17 cellular contexts compared by ENCODE assay signal in genomic region chr1:93813076-93813475, GRCh38.
DNase-seq lines count a peak whose midpoint lies in the region; ATAC-seq and TF ChIP-seq lines count a peak whose summit lies in the region.
"Had no signal": no experiment of that assay in that cellular context is flagged by ENCODE, and none has a peak within 500 bp of the region (broad histone marks: within the 10 kb centered on the region; RNA-seq: fewer than 3 reads in every experiment).

No MANE protein-coding gene starts in this region.

- no peaks in the 10 kb centered on the region for H3K27me3 Mint-ChIP-seq in Caco-2 (ENCODE audit: insufficient read depth, unreplicated experiment)
- H3K27me3 Mint-ChIP-seq in endodermal cell (ENCODE audit: insufficient read depth), result no peaks in the 10 kb centered on the region
- H3K27me3 Mint-ChIP-seq in nephron (ENCODE audit: low read depth), result peaks cover 5% of the 10 kb centered on the region

- H3K36me3 ChIP-seq in Caco-2 (ENCODE audit: control insufficient read depth, insufficient read depth, low read length), result no peaks in the 10 kb centered on the region
- H3K36me3 ChIP-seq in OCI-LY7 (ENCODE audit: insufficient read depth, low read length), result no peaks in the 10 kb centered on the region
- H3K36me3 ChIP-seq in endodermal cell (ENCODE audit: control insufficient read depth, insufficient read depth, low read length), result no peaks in the 10 kb centered on the region
- H3K36me3 ChIP-seq: heart left ventricle, ovary, spleen had no signal

- CTCF ChIA-PET in Caco-2 (lab: Charles Lee), result interaction anchor here (0.6 to 4.3 kb wide), 11 partner anchors 15 to 509 kb away, joined by 3 to 89 read pairs (median 6); partner anchors contain the start of gene BCAR3
- CTCF ChIA-PET in OCI-LY7 (lab: Charles Lee; ENCODE audit: unreplicated experiment), result interaction anchor here (1.5 to 5.3 kb wide), 3 partner anchors 26 to 509 kb away, joined by 3 to 45 read pairs (median 4); no protein-coding TSS in a partner anchor

- H3K4me3 Mint-ChIP-seq in Caco-2 (ENCODE audit: unreplicated experiment) (peak overlapping the region; percentile 40), endodermal cell (no peak overlapping the region), nephron (no peak overlapping the region)

- H4K20me1 ChIP-seq in OCI-LY7 (ENCODE audit: insufficient read depth, low read length), result no peaks in the 10 kb centered on the region

- H3K9me3 Mint-ChIP-seq in Caco-2 (ENCODE audit: unreplicated experiment) (peaks cover 11% of the 10 kb centered on the region), endodermal cell (peaks cover 8% of the 10 kb centered on the region), nephron (peaks cover 11% of the 10 kb centered on the region)

- POLR2A ChIA-PET in Caco-2 (lab: Charles Lee) (no interaction called here), OCI-LY7 (lab: Charles Lee) (interaction anchor here (1.2 to 2.1 kb wide), 2 partner anchors 62 to 182 kb away, joined by 3 to 15 read pairs; no protein-coding TSS in a partner anchor)

- H3K4me1 ChIP-seq in Caco-2 (peaks cover 21% of the 10 kb centered on the region), OCI-LY7 (ENCODE audit: insufficient read depth, low read length, poor library complexity, severe bottlenecking) (peaks cover 28% of the 10 kb centered on the region), endodermal cell (ENCODE audit: control insufficient read depth, insufficient read depth, low read length) (peaks cover 34% of the 10 kb centered on the region)

- DNase-seq in Caco-2 (peak; percentile 41 to 65), OCI-LY7 (ENCODE audit: low spot score) (no peak), endodermal cell (no peak), posterior cingulate gyrus (no peak), NCI-H510A (lab: John Stamatoyannopoulos, UW) (no peak), Right ventricle myocardium superior (no peak)
- DNase-seq: activated CD4-positive, CD25-positive, alpha-beta regulatory T cell; AML-193; GF-D8; heart left ventricle; NCI-H187 treated with DMSO at 0.1 percent for 48 hours; NCI-H524; ovary; spleen; stimulated activated naive CD4-positive, alpha-beta T cell treated with Interleukin-2 at 50 U/mL for 16 hours had no signal

- no peaks in the 10 kb centered on the region for H3K79me2 ChIP-seq in OCI-LY7 (ENCODE audit: insufficient read depth, low read depth, low read length)

- peaks cover 7% of the 10 kb centered on the region; the same call in 1 of the 2 replicates for H3K9me3 ChIP-seq in Caco-2
- peaks cover 8% of the 10 kb centered on the region; the same call in 1 of the 2 replicates for H3K9me3 ChIP-seq in OCI-LY7 (ENCODE audit: low read length)
- peaks cover 11% of the 10 kb centered on the region for H3K9me3 ChIP-seq in endodermal cell (ENCODE audit: control insufficient read depth, low read length)
- H3K9me3 ChIP-seq: ovary had no signal

- BruUV-seq in Caco-2 (replicated peaks; lab: Mats Ljungman, UMichigan) (no TSS peak), OCI-LY7 (replicated peaks; lab: Mats Ljungman, UMichigan) (no TSS peak)

- H3K4me3 ChIP-seq in Caco-2 (ENCODE audit: low read depth, low read length) (no peak overlapping the region), OCI-LY7 (ENCODE audit: low read depth, low read length, poor library complexity, severe bottlenecking) (no peak overlapping the region), endodermal cell (ENCODE audit: low read length) (no peak overlapping the region)
- H3K4me3 ChIP-seq: heart left ventricle, ovary, spleen had no signal

- H3K4me2 ChIP-seq in OCI-LY7 (ENCODE audit: low read length), result no peak overlapping the region

- H3K27ac Mint-ChIP-seq in Caco-2 (ENCODE audit: unreplicated experiment), result peak overlapping the region; percentile 81
- no peak overlapping the region for H3K27ac Mint-ChIP-seq in endodermal cell
- H3K27ac Mint-ChIP-seq in nephron, result peak overlapping the region in 2 of 3 experiments; percentile 37 to 54

- no peak overlapping the region for H2AFZ ChIP-seq in OCI-LY7 (ENCODE audit: low read length)

- H3K36me3 Mint-ChIP-seq in Caco-2 (ENCODE audit: insufficient read depth, unreplicated experiment) (peaks cover 11% of the 10 kb centered on the region), endodermal cell (ENCODE audit: low read depth) (peaks cover 8% of the 10 kb centered on the region), nephron (ENCODE audit: low read depth) (peaks cover 14% of the 10 kb centered on the region)

- no peak for TF ChIP-seq CTCF in Caco-2 (IDR thresholded peaks at IDR 0.05; ENCODE audit: insufficient read depth in 1 of 2, low read depth in 1 of 2, low read length in 1 of 2, severe bottlenecking in 1 of 2, unreplicated experiment in 1 of 2)
- 0 out of 2 replicates have a peak, but pooled peaks have one; percentile 25 for TF ChIP-seq CTCF in OCI-LY7 (conservative IDR thresholded peaks at IDR 0.05; ENCODE audit: low read length)
- TF ChIP-seq CTCF in endodermal cell (conservative IDR thresholded peaks at IDR 0.05), result peak; percentile 19
- TF ChIP-seq CTCF in nephron (IDR thresholded peaks at IDR 0.05; ENCODE audit: unreplicated experiment in 3 of 3), result no peak

- H3K9me2 ChIP-seq in OCI-LY7 (ENCODE audit: insufficient read depth, low read length), result no peaks in the 10 kb centered on the region

- H3K9ac ChIP-seq in endodermal cell (ENCODE audit: extremely low read depth, low read length, poor library complexity, severe bottlenecking), result no peak overlapping the region

- intact Hi-C loops in Caco-2 (cut with micrococcal nuclease; ENCODE audit: unreplicated experiment), result loop anchor here (1.0 to 5.0 kb wide), 2 partner anchors 46 to 375 kb away; no protein-coding TSS in a partner anchor
- intact Hi-C loops in OCI-LY7 (cut with micrococcal nuclease; ENCODE audit: unreplicated experiment), result loop anchor here (10.0 kb wide), 1 partner anchor 378 kb away; no protein-coding TSS in a partner anchor
- intact Hi-C loops in posterior cingulate gyrus (cut with DNase I), result no loop called here
- intact Hi-C loops in Right ventricle myocardium superior (cut with DNase I), result loop anchor here (10.0 kb wide), 2 partner anchors 88 to 378 kb away; no protein-coding TSS in a partner anchor

- H3K4me1 Mint-ChIP-seq in Caco-2 (ENCODE audit: low read depth, unreplicated experiment), result peaks cover 21% of the 10 kb centered on the region
- peaks cover 72% of the 10 kb centered on the region for H3K4me1 Mint-ChIP-seq in endodermal cell
- H3K4me1 Mint-ChIP-seq in nephron, result peaks cover 49% of the 10 kb centered on the region

- WGBS in endodermal cell (ENCODE audit: insufficient coverage in 1 of 2, insufficient read length in 1 of 2), 2 experiments, result 80 to 94% methylated on average over 1 to 2 of the region's 2 CpGs

- H3K27ac ChIP-seq in OCI-LY7 (ENCODE audit: low read depth, low read length, poor library complexity, severe bottlenecking), result no peak overlapping the region
- H3K27ac ChIP-seq in endodermal cell (ENCODE audit: low read depth, low read length), result no peak overlapping the region
- H3K27ac ChIP-seq: ovary had no signal

- ATAC-seq in GM18519 (IDR thresholded peaks at IDR 0.05; ENCODE audit: low FRiP score, unreplicated experiment), result no peak
- no peak for ATAC-seq in Right ventricle myocardium superior (ENCODE audit: poor library complexity)
- ATAC-seq: heart left ventricle had no signal

- no peaks in the 10 kb centered on the region for H3K27me3 ChIP-seq in Caco-2 (replicated peaks; ENCODE audit: control insufficient read depth, insufficient read depth, low read length)
- no peaks in the 10 kb centered on the region for H3K27me3 ChIP-seq in endodermal cell (ENCODE audit: control insufficient read depth, insufficient read depth, low read length, poor library complexity, severe bottlenecking)
- H3K27me3 ChIP-seq: heart left ventricle, ovary, spleen had no signal

Comparison
In these comparisons a context has a peak if more than half of its experiments do, and no peak if none do; other contexts are left out.
1. DNase-seq: peak in Caco-2 (2 of 2); none in OCI-LY7 (single experiment), endodermal cell (single experiment), posterior cingulate gyrus (0 of 10), NCI-H510A (single experiment) and Right ventricle myocardium superior (single experiment).
2. CTCF ChIP-seq: peak in OCI-LY7 (single experiment) and endodermal cell (single experiment); none in Caco-2 (0 of 2) and nephron (0 of 3).